In genomic region chr15:43517354-43518072, GRCh38 we compare ENCODE assay signal across 10 cellular contexts. TPM values are rescaled to one million over a fixed set of nuclear protein-coding genes. Genes with fewer than 3 reads are reported as not detected.
DNase-seq lines count a peak whose midpoint lies in the region; ATAC-seq, FAIRE-seq and TF ChIP-seq lines count a peak whose summit lies in the region.
"Had no signal": no experiment of that assay in that cellular context is flagged by ENCODE, and none has a peak within 500 bp of the region (broad histone marks: within the 10 kb centered on the region; RNA-seq: fewer than 3 reads in every experiment).

MAP1A (plus strand) TSS chr15:43517608; CDS start chr15:43521474, 3,866 bp downstream.

- peaks cover 35% of the 10 kb centered on the region for H3K4me1 Mint-ChIP-seq in activated naive CD8-positive, alpha-beta T cell (ENCODE audit: low read depth)

- no peaks in the 10 kb centered on the region for H4K20me1 ChIP-seq in PC-9 (ENCODE audit: insufficient read depth)

- peaks cover 0 to 3% (median 0%) of the 10 kb centered on the region in 4 donors for H3K27me3 ChIP-seq in pancreas
- peaks cover 11% of the 10 kb centered on the region; the same call in 1 of the 2 replicates for H3K27me3 ChIP-seq in PC-9 (ENCODE audit: insufficient read depth, low read depth)

- H3K36me3 ChIP-seq in pancreas (no peaks in the 10 kb centered on the region), PC-9 (ENCODE audit: low read depth) (no peaks in the 10 kb centered on the region)

- no peak within 1 kb of the TSS for H3K27ac Mint-ChIP-seq in activated naive CD8-positive, alpha-beta T cell

- no peak within 1 kb of the TSS for H3K27ac ChIP-seq in pancreas
- H3K27ac ChIP-seq in PC-9: no peak within 1 kb of the TSS

- TF ChIP-seq CTCF in pancreas (IDR thresholded peaks at IDR 0.05): no peak
- no peak for TF ChIP-seq CTCF in PC-9 (conservative IDR thresholded peaks at IDR 0.05)

- H3K4me3 Mint-ChIP-seq in activated naive CD8-positive, alpha-beta T cell: peak within 1 kb of the TSS; percentile 79

- no peaks in the 10 kb centered on the region for H3K36me3 Mint-ChIP-seq in activated naive CD8-positive, alpha-beta T cell

- H3F3A ChIP-seq in PC-9 (ENCODE audit: insufficient read depth, low read depth): no peaks in the 10 kb centered on the region

- no TSS peak for BruUV-seq in PC-9 (replicated peaks; lab: Mats Ljungman, UMichigan)

- no peaks in the 10 kb centered on the region for H3K27me3 Mint-ChIP-seq in activated naive CD8-positive, alpha-beta T cell

- H3K9me3 Mint-ChIP-seq in activated naive CD8-positive, alpha-beta T cell (ENCODE audit: low read depth): no peaks in the 10 kb centered on the region

- POLR2A ChIA-PET in PC-9 (lab: Charles Lee; ENCODE audit: unreplicated experiment): no interaction called here

- 15 to 17% methylated on average over 13 to 14 of the region's 15 CpGs for WGBS in pancreas, 2 donors

- FAIRE-seq in pancreas (lab: Jason Lieb, UNC): no peak
- FAIRE-seq: endometrium, GM18507 had no signal

- DNase-seq in AG08395 (ENCODE audit: low spot score) (peak; percentile 89), HT-29 (ENCODE audit: low spot score) (peak; percentile 36), left cardiac atrium (peak; percentile 63), pancreas (no peak), cortex of kidney (lab: John Stamatoyannopoulos, UW) (no peak), PC-9 (no peak)
- DNase-seq in activated CD4-positive, alpha-beta T cell treated with anti-CD3 and anti-CD28 coated beads for 48 hours: no peak

- CTCF ChIA-PET in PC-9 (lab: Charles Lee): interaction anchor here (0.6 kb wide), 1 partner anchor 24 kb away, joined by 4 read pairs; no protein-coding TSS in a partner anchor

- no peaks in the 10 kb centered on the region for H3K4me1 ChIP-seq in pancreas
- no peaks in the 10 kb centered on the region for H3K4me1 ChIP-seq in PC-9 (replicated peaks; ENCODE audit: insufficient read depth)

- no peaks in the 10 kb centered on the region for H3K79me2 ChIP-seq in PC-9 (ENCODE audit: low read depth)

- ATAC-seq in left cardiac atrium (peak; percentile 71 to 77), pancreas (peak in 3 of 4 donors; percentile 48 to 59 (median 55))

- peak within 1 kb of the TSS in 1 of 4 donors; percentile 30 for H3K4me3 ChIP-seq in pancreas
- H3K4me3 ChIP-seq in PC-9: no peak within 1 kb of the TSS

- no peaks in the 10 kb centered on the region for H3K9me2 ChIP-seq in PC-9 (ENCODE audit: insufficient read depth)

- H3K9me3 ChIP-seq in pancreas (no peaks in the 10 kb centered on the region), PC-9 (ENCODE audit: insufficient read depth, low read depth) (no peaks in the 10 kb centered on the region)

- H3K4me2 ChIP-seq in PC-9: no peak within 1 kb of the TSS

- intact Hi-C loops in left cardiac atrium (cut with DNase I): no loop called here
- intact Hi-C loops in pancreas (cut with DNase I): no loop called here
- intact Hi-C loops in PC-9 (cut with micrococcal nuclease; ENCODE audit: unreplicated experiment): no loop called here

- H2AFZ ChIP-seq in PC-9: no peak within 1 kb of the TSS

RNA-seq across cellular contexts. Expression of gene MAP1A, which starts in this region (rescaled TPM):
- total RNA-seq in HT-29 (2014; rRNA removed; shearing (Covaris generic)): 0.46 and 0.50 TPM in 2 replicates
- 10 to 100 TPM; 23.8 to 24.5 TPM for total RNA-seq in left cardiac atrium
- 1 to 10 TPM in 3 of 6 donors, under 1 TPM in 3; 0.59 to 4.1 (median 1.6) TPM for total RNA-seq in pancreas
- polyA plus RNA-seq in pancreas: 1 to 10 TPM; 1.3 to 1.7 TPM
- 1.5 and 2.1 TPM in 2 replicates for total RNA-seq in PC-9 (2021)

Comparison
In these comparisons a context has a peak if more than half of its experiments do, and no peak if none do; other contexts are left out.
1. Peak in DNase-seq in HT-29; RNA of the gene not detected or under 1 TPM.
2. DNase-seq: peak in AG08395 (single experiment) and left cardiac atrium (single experiment); none in pancreas (0 of 6), cortex of kidney (single experiment), PC-9 (0 of 2) and activated CD4-positive, alpha-beta T cell treated with anti-CD3 and anti-CD28 coated beads for 48 hours (single experiment).